In the genomic region with DNA sequence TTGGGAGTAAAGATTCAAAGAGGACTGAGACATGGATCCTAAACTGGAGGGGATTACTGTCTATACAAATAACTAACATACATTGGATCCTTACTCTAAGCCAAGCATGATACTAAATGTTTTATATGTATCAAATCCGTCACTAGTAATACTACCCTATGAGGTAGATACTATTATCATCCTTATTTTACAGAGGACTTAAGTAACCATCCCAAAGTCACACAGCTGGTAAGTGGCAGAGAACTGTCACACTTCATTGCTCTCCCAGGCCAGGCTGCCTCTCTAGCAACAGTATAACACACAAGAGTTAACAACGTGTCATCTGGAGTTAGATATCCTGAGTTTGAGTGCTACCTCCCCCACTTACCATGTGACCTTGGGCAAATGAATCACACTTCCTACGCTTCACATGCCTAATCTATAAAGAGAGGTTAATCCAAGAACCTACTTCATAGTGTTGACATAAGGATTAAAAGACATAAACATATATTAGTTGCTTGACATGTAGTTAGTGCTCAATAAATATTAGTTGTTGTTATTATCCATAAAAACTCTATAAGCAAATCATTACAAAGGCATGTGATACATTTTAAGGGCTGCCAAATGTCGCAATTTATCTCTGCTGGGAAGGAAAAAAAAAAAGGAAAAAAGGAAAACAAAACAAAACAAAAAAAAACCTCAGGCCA, we compare ENCODE assay signal across 1 cellular context.
TF ChIP-seq lines count a peak whose summit lies in the region.

No MANE protein-coding gene starts in this region.

TF ChIP-seq in A549, 52 proteins besides CTCF, POLR2A, EP300 and RAD21 (continued from another document):
- TF ChIP-seq, protein P1, sequence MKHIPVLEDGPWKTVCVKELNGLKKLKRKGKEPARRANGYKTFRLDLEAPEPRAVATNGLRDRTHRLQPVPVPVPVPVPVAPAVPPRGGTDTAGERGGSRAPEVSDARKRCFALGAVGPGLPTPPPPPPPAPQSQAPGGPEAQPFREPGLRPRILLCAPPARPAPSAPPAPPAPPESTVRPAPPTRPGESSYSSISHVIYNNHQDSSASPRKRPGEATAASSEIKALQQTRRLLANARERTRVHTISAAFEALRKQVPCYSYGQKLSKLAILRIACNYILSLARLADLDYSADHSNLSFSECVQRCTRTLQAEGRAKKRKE (CRISPR knock-in tag; IDR thresholded peaks at IDR 0.05; ENCODE audit: low read depth) = no peak
- TF ChIP-seq RFX5 (IDR thresholded peaks at IDR 0.05) (no peak), JUNB (IDR thresholded peaks at IDR 0.05) (peak; percentile 14; the same call in 1 of the 2 replicates), NFE2L2 (conservative IDR thresholded peaks at IDR 0.05; ENCODE audit: low read length) (no peak), HOXB5 (CRISPR knock-in tag; IDR thresholded peaks at IDR 0.05) (no peak), MYC (IDR thresholded peaks at IDR 0.05; ENCODE audit: borderline replicate concordance, low read length) (no peak), CEBPB (IDR thresholded peaks at IDR 0.05) (0 out of 4 replicates have a peak, but pooled peaks of 1 of the 2 experiments have one; percentile 6), ZSCAN20 (CRISPR knock-in tag; IDR thresholded peaks at IDR 0.05) (no peak)
- TF ChIP-seq, protein P2, sequence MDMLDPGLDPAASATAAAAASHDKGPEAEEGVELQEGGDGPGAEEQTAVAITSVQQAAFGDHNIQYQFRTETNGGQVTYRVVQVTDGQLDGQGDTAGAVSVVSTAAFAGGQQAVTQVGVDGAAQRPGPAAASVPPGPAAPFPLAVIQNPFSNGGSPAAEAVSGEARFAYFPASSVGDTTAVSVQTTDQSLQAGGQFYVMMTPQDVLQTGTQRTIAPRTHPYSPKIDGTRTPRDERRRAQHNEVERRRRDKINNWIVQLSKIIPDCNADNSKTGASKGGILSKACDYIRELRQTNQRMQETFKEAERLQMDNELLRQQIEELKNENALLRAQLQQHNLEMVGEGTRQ (IDR thresholded peaks at IDR 0.05) = 0 out of 2 replicates have a peak, but pooled peaks have one; percentile 9
TF ChIP-seq in A549: peak in this region for 3.
